11 cellular contexts compared by ENCODE assay signal in the genomic region with DNA sequence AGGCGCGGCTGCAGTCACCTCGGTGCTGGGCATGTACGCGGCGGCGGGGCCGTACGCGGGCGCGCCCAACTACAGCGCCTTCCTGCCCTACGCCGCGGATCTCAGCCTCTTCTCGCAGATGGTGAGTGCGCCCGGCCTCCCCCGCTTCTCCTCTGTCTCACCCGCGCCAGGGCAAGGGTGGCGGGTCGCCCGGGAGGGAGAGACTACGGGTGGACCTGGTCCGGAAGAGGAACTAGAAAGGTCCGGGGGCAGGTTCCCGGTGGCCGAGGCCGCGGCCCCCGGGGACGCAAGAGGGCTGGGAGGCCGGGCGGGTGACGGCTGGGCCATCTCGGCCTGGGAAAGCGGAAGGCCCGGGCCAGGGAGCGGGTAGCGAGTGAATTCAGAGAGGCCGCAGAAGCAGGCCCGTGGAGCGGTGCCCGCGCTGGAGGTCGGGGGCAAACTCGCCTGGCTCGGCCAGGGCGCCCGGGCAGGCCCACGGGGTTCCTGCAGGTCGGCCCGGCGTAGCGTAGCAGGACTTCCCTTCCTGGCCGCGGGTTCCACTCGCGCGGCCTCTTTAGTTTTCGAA. TPM values are rescaled to one million over a fixed set of nuclear protein-coding genes. Genes with fewer than 3 reads are reported as not detected.
A peak's percentile ranks its signal among the peaks of the same experiment; 100 is the strongest.
DNase-seq lines count a peak whose midpoint lies in the region; FAIRE-seq and TF ChIP-seq lines count a peak whose summit lies in the region.
"Had no signal": no experiment of that assay in that cellular context is flagged by ENCODE, and none has a peak within 500 bp of the region (broad histone marks: within the 10 kb centered on the region; RNA-seq: fewer than 3 reads in every experiment).

No MANE protein-coding gene starts in this region.

- H3K27me3 Mint-ChIP-seq in astrocyte (ENCODE audit: low read depth, unreplicated experiment) (peaks cover 55% of the 10 kb centered on the region), immature natural killer cell (ENCODE audit: low read depth in 3 of 3) (peaks cover 16 to 37% (median 22%) of the 10 kb centered on the region in 3 donors)

- 3% methylated on average over 49 of the region's 63 CpGs for WGBS in smooth muscle cell (ENCODE audit: low lambda C conversion rate)

- no peaks in the 10 kb centered on the region for H3K4me1 Mint-ChIP-seq in astrocyte (ENCODE audit: low read depth, unreplicated experiment)
- peaks cover 9 to 18% of the 10 kb centered on the region in 2 donors for H3K4me1 Mint-ChIP-seq in immature natural killer cell

- H3K36me3 ChIP-seq in astrocyte (ENCODE audit: insufficient read depth, low read length) (no peaks in the 10 kb centered on the region), smooth muscle cell (ENCODE audit: low read depth) (no peaks in the 10 kb centered on the region)

- no peak overlapping the region for H3K27ac Mint-ChIP-seq in astrocyte (ENCODE audit: unreplicated experiment)
- H3K27ac Mint-ChIP-seq in immature natural killer cell = no peak overlapping the region
- H3K27ac Mint-ChIP-seq: activated T-cell treated with anti-CD3 and anti-CD28 coated beads, Interleukin-2, amount 50 U/mL, for 72 hours had no signal

- TF ChIP-seq CTCF in astrocyte (IDR thresholded peaks at IDR 0.05; ENCODE audit: insufficient read depth, low read depth, low read length) = no peak
- no peak for TF ChIP-seq CTCF in smooth muscle cell (IDR thresholded peaks at IDR 0.05; ENCODE audit: borderline replicate concordance, insufficient read depth, poor library complexity, severe bottlenecking)

- H3K4me3 ChIP-seq in astrocyte (ENCODE audit: insufficient read depth, low read depth, low read length) (peak overlapping the region; percentile 73), smooth muscle cell (peak overlapping the region; percentile 31)

- H3K4me2 ChIP-seq in astrocyte (ENCODE audit: low read length) (peak overlapping the region; percentile 90), smooth muscle cell (peak overlapping the region; percentile 74)

- H3K27ac ChIP-seq in astrocyte (ENCODE audit: low read depth, low read length) (peak overlapping the region; percentile 77), smooth muscle cell (ENCODE audit: low read depth) (no peak overlapping the region)

- H3K9ac ChIP-seq in astrocyte (ENCODE audit: low read length) (peak overlapping the region; percentile 86), smooth muscle cell (ENCODE audit: low read depth) (no peak overlapping the region)

- DNase-seq in NCI-H2171 treated with DMSO at 0.1 percent for 48 hours (lab: John Stamatoyannopoulos, UW) = peak; percentile 30
- DNase-seq in NCI-H2171 (lab: John Stamatoyannopoulos, UW) = no peak
- peak; percentile 40 for DNase-seq in astrocyte (ENCODE audit: low read depth)
- no peak for DNase-seq in immature natural killer cell
- DNase-seq in smooth muscle cell (lab: John Stamatoyannopoulos, UW; ENCODE audit: unreplicated experiment) = no peak
- no peak for DNase-seq in NCI-H2227 treated with DMSO at 0.1 percent for 48 hours (lab: John Stamatoyannopoulos, UW)
- no peak for DNase-seq in midbrain (lab: John Stamatoyannopoulos, UW)
- no peak for DNase-seq in SIG-M5 (lab: John Stamatoyannopoulos, UW)
- DNase-seq: activated T-cell treated with anti-CD3 and anti-CD28 coated beads, Interleukin-2, amount 50 U/mL, for 72 hours; dermis blood vessel endothelial cell; NCI-H1694 treated with DMSO at 0.1 percent for 48 hours had no signal

- H3K4me3 Mint-ChIP-seq in astrocyte (ENCODE audit: unreplicated experiment) = peak overlapping the region; percentile 62
- H3K4me3 Mint-ChIP-seq in immature natural killer cell = peak overlapping the region in 3 of 5 donors; percentile 25 to 44 (median 26)
- H3K4me3 Mint-ChIP-seq: activated T-cell treated with anti-CD3 and anti-CD28 coated beads, Interleukin-2, amount 50 U/mL, for 72 hours had no signal

- H3F3A ChIP-seq in smooth muscle cell (ENCODE audit: low read depth) = no peaks in the 10 kb centered on the region

- H3K9me3 Mint-ChIP-seq in astrocyte (ENCODE audit: unreplicated experiment) (peaks cover 24% of the 10 kb centered on the region), immature natural killer cell (peaks cover 0 to 16% (median 3%) of the 10 kb centered on the region in 6 donors)

- H3K36me3 Mint-ChIP-seq in astrocyte (ENCODE audit: low read depth, unreplicated experiment) (peaks cover 2% of the 10 kb centered on the region), immature natural killer cell (peaks cover 0 to 6% (median 3%) of the 10 kb centered on the region in 3 donors)

- H3K4me1 ChIP-seq in astrocyte (ENCODE audit: insufficient read depth, low read length) (peaks cover 20% of the 10 kb centered on the region), smooth muscle cell (ENCODE audit: low read depth) (peaks cover 18% of the 10 kb centered on the region)

- no peaks in the 10 kb centered on the region for H4K20me1 ChIP-seq in astrocyte (ENCODE audit: insufficient read depth, low read length)
- no peaks in the 10 kb centered on the region for H4K20me1 ChIP-seq in smooth muscle cell (ENCODE audit: low read depth)

- H3K27me3 ChIP-seq in astrocyte (ENCODE audit: insufficient read depth, low read length) (peaks cover 24% of the 10 kb centered on the region), smooth muscle cell (ENCODE audit: low read depth) (peaks cover 98% of the 10 kb centered on the region)

- no peak for FAIRE-seq in astrocyte (lab: Jason Lieb, UNC)

- H3K79me2 ChIP-seq in astrocyte (ENCODE audit: insufficient read depth, low read length) = peaks cover 52% of the 10 kb centered on the region
- no peaks in the 10 kb centered on the region for H3K79me2 ChIP-seq in smooth muscle cell (ENCODE audit: low read depth)

- H2AFZ ChIP-seq in astrocyte (ENCODE audit: low read depth, low read length) (no peak overlapping the region), smooth muscle cell (ENCODE audit: low read depth) (no peak overlapping the region)

- no peaks in the 10 kb centered on the region for H3K9me3 ChIP-seq in astrocyte (ENCODE audit: insufficient read depth, low read depth, low read length)
- H3K9me3 ChIP-seq in smooth muscle cell (replicated peaks; ENCODE audit: low read depth) = no peaks in the 10 kb centered on the region

RNA-seq across cellular contexts. Expression of a gene that starts 0.7 kb away (rescaled TPM):
- total RNA-seq in astrocyte (0.14 and 0.52 TPM in 2 replicates), smooth muscle cell (0.67 and 0.99 TPM in 2 replicates)
- polyA plus RNA-seq in immature natural killer cell (not detected), smooth muscle cell (0.30 and 1.2 TPM in 2 replicates)
- total RNA-seq: activated T-cell treated with anti-CD3 and anti-CD28 coated beads, Interleukin-2, amount 50 U/mL, for 72 hours had no signal

Comparison
In these comparisons a context has a peak if more than half of its experiments do, and no peak if none do; other contexts are left out.
1. DNase-seq: peak in NCI-H2171 treated with DMSO at 0.1 percent for 48 hours (single experiment) and astrocyte (single experiment); none in NCI-H2171 (single experiment), immature natural killer cell (0 of 3), smooth muscle cell (single experiment), NCI-H2227 treated with DMSO at 0.1 percent for 48 hours (single experiment), midbrain (single experiment) and SIG-M5 (single experiment).